Comparison of ENCODE assay signal across 28 cellular contexts in the genomic region with DNA sequence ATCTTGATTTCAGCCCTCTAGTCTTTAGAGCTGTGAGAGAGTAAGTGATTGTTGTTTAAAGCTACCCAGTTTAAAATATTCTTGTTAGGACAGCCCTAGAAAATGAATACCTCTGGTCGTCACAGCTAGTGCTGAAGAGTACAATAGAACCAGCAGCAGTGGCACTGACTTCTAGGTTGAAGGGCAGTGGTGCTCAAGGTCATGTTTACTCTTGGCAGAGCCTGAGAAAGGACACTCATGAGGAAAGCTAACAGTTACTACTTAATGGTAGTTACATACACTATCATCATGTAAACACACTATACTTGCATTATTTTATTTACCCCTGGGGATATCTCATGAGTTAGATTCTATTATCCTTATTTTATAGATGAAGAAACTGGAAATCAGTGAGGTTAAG.
"Had no signal": no experiment of that assay in that cellular context is flagged by ENCODE, and none has a peak within 500 bp of the region (broad histone marks: within the 10 kb centered on the region; RNA-seq: fewer than 3 reads in every experiment).

No MANE protein-coding gene starts in this region.

- FAIRE-seq: astrocyte, bronchial epithelial cell, frontal cortex had no signal

- H3K27ac ChIP-seq: brain microvascular endothelial cell, coronary artery, dorsolateral prefrontal cortex, WERI-Rb-1 had no signal

- H3K36me3 ChIP-seq: brain microvascular endothelial cell, WERI-Rb-1 had no signal

- H3K4me3 ChIP-seq: coronary artery, dorsolateral prefrontal cortex had no signal

- ATAC-seq: activated CD4-positive, CD25-positive, alpha-beta regulatory T cell treated with anti-CD3 and anti-CD28 coated beads, Interleukin-2, amount 50 U/mL, for 24 hours; activated CD8-positive, alpha-beta T cell treated with anti-CD3 and anti-CD28 coated beads for 36 hours; activated T-cell treated with anti-CD3 and anti-CD28 coated beads, Interleukin-2, amount 50 U/mL, for 4 hours; activated T-helper 17 cell treated with anti-CD3 and anti-CD28 coated beads, Interleukin-2, amount 50 U/mL, for 72 hours; esophagus mucosa had no signal

- DNase-seq: activated B cell treated with CpG ODN at 0.5 μM for 24 hours; activated CD4-positive, alpha-beta T cell treated with anti-CD3 and anti-CD28 coated beads for 48 hours; activated CD4-positive, alpha-beta T cell treated with anti-CD3 and anti-CD28 coated beads, Interleukin-2, amount 50 U/mL, for 1 hour; activated CD4-positive, alpha-beta T cell treated with anti-CD3 and anti-CD28 coated beads, Interleukin-2, amount 50 U/mL, for 48 hours; activated CD8-positive, alpha-beta memory T cell treated with anti-CD3 and anti-CD28 coated beads for 24 hours; activated CD8-positive, alpha-beta T cell treated with anti-CD3 and anti-CD28 coated beads for 36 hours; activated effector memory CD4-positive, alpha-beta T cell treated with Interleukin-2 at 50 U/mL for 16 hours; activated gamma-delta T cell treated with Interleukin-2 at 50 U/mL for 16 hours; activated naive CD4-positive, alpha-beta T cell treated with anti-CD3 and anti-CD28 coated beads, Interleukin-2, amount 50 U/mL, for 16 hours; activated naive CD4-positive, alpha-beta T cell treated with Interleukin-2 at 50 U/mL for 16 hours; activated T-cell treated with anti-CD3 and anti-CD28 coated beads, Interleukin-2, amount 50 U/mL, for 4 hours; amniotic stem cell; anterior cingulate cortex; brain microvascular endothelial cell; dorsolateral prefrontal cortex; effector memory CD4-positive, alpha-beta T cell; endodermal cell; foreskin fibroblast; head of caudate nucleus; T1000; WERI-Rb-1 had no signal

- H3K27me3 ChIP-seq: brain microvascular endothelial cell had no signal
